1 cellular context compared by ENCODE assay signal in the genomic region with DNA sequence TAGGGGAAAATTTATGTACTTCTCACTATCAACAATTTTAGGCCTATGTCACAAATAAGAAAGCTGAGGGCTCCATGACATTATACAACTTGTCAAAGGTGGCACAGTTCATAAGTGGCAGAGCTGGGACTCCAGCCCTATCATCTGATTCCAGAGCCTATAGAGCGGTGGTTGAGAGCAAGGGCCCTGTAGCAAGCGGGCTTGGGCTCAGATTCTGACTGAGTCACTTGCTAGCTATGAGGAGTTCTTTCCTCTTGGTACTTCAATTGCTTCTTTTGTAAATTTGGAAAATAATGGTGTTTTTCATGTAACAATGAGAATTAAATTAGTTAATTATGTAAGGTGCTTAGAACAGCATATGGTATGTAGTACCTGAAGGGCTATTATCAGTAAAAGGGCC.
TF ChIP-seq lines count a peak whose summit lies in the region.

No MANE protein-coding gene starts in this region.

TF ChIP-seq in GM23338, 12 proteins besides CTCF, POLR2A, EP300 and RAD21 (continued from another document):
- TF ChIP-seq, protein P1, sequence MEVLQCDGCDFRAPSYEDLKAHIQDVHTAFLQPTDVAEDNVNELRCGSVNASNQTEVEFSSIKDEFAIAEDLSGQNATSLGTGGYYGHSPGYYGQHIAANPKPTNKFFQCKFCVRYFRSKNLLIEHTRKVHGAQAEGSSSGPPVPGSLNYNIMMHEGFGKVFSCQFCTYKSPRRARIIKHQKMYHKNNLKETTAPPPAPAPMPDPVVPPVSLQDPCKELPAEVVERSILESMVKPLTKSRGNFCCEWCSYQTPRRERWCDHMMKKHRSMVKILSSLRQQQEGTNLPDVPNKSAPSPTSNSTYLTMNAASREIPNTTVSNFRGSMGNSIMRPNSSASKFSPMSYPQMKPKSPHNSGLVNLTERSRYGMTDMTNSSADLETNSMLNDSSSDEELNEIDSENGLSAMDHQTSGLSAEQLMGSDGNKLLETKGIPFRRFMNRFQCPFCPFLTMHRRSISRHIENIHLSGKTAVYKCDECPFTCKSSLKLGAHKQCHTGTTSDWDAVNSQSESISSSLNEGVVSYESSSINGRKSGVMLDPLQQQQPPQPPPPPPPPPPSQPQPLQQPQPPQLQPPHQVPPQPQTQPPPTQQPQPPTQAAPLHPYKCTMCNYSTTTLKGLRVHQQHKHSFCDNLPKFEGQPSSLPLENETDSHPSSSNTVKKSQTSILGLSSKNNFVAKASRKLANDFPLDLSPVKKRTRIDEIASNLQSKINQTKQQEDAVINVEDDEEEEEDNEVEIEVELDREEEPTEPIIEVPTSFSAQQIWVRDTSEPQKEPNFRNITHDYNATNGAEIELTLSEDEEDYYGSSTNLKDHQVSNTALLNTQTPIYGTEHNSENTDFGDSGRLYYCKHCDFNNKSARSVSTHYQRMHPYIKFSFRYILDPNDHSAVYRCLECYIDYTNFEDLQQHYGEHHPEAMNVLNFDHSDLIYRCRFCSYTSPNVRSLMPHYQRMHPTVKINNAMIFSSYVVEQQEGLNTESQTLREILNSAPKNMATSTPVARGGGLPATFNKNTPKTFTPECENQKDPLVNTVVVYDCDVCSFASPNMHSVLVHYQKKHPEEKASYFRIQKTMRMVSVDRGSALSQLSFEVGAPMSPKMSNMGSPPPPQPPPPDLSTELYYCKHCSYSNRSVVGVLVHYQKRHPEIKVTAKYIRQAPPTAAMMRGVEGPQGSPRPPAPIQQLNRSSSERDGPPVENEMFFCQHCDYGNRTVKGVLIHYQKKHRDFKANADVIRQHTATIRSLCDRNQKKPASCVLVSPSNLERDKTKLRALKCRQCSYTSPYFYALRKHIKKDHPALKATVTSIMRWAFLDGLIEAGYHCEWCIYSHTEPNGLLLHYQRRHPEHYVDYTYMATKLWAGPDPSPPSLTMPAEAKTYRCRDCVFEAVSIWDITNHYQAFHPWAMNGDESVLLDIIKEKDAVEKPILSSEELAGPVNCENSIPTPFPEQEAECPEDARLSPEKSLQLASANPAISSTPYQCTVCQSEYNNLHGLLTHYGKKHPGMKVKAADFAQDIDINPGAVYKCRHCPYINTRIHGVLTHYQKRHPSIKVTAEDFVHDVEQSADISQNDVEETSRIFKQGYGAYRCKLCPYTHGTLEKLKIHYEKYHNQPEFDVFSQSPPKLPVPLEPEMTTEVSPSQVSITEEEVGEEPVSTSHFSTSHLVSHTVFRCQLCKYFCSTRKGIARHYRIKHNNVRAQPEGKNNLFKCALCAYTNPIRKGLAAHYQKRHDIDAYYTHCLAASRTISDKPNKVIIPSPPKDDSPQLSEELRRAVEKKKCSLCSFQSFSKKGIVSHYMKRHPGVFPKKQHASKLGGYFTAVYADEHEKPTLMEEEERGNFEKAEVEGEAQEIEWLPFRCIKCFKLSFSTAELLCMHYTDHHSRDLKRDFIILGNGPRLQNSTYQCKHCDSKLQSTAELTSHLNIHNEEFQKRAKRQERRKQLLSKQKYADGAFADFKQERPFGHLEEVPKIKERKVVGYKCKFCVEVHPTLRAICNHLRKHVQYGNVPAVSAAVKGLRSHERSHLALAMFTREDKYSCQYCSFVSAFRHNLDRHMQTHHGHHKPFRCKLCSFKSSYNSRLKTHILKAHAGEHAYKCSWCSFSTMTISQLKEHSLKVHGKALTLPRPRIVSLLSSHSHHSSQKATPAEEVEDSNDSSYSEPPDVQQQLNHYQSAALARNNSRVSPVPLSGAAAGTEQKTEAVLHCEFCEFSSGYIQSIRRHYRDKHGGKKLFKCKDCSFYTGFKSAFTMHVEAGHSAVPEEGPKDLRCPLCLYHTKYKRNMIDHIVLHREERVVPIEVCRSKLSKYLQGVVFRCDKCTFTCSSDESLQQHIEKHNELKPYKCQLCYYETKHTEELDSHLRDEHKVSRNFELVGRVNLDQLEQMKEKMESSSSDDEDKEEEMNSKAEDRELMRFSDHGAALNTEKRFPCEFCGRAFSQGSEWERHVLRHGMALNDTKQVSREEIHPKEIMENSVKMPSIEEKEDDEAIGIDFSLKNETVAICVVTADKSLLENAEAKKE (CRISPR knock-in tag; IDR thresholded peaks at IDR 0.05) = no peak
- no peak for TF ChIP-seq NANOG (IDR thresholded peaks at IDR 0.05; ENCODE audit: borderline replicate concordance)
- no peak for TF ChIP-seq JUNB (IDR thresholded peaks at IDR 0.05; ENCODE audit: unreplicated experiment)
